2 cellular contexts compared by ENCODE assay signal in genomic region chr13:25051065-25051464, GRCh38.
TF ChIP-seq lines count a peak whose summit lies in the region.

No MANE protein-coding gene starts in this region.

TF ChIP-seq in HEK293, 187 proteins besides CTCF, POLR2A, EP300 and RAD21:
- TF ChIP-seq SETDB1 (IDR thresholded peaks at IDR 0.05; ENCODE audit: insufficient read length, low read length) = peak; percentile 70
- TF ChIP-seq ZBTB11 (tag by site-specific recombination; conservative IDR thresholded peaks at IDR 0.05; ENCODE audit: low read depth) = no peak

TF ChIP-seq in K562, 482 proteins besides CTCF, POLR2A, EP300 and RAD21:
- TF ChIP-seq ZNF507 (tag; conservative IDR thresholded peaks at IDR 0.05) (peak; percentile 92), ZHX1 (conservative IDR thresholded peaks at IDR 0.05; ENCODE audit: low read length) (no peak)
